In genomic region chr1:156590326-156591180, GRCh38 we compare ENCODE assay signal across 6 cellular contexts. TPM values are rescaled to one million over a fixed set of nuclear protein-coding genes. Genes with fewer than 3 reads are reported as not detected.
DNase-seq lines count a peak whose midpoint lies in the region; ATAC-seq and TF ChIP-seq lines count a peak whose summit lies in the region.

No MANE protein-coding gene starts in this region.

- H3K27ac ChIP-seq in esophagus muscularis mucosa (replicated peaks in 1 of 4) (peak overlapping the region; percentile 85 to 91 (median 88)), substantia nigra (ENCODE audit: low read depth, low read length, poor library complexity, severe bottlenecking) (peak overlapping the region; percentile 90)

- peak overlapping the region; percentile 72 to 87 (median 80) for H3K4me3 ChIP-seq in esophagus muscularis mucosa

- DNase-seq in activated T-cell treated with anti-CD3 and anti-CD28 coated beads, Interleukin-2, amount 50 U/mL, for 4 hours, result no peak
- DNase-seq in activated T-cell treated with anti-CD3 and anti-CD28 coated beads, Interleukin-2, amount 50 U/mL, for 48 hours, result no peak
- no peak for DNase-seq in esophagus muscularis mucosa (ENCODE audit: extremely low spot score)
- no peak for DNase-seq in substantia nigra (lab: John Stamatoyannopoulos, UW)

- no peaks in the 10 kb centered on the region for H3K9me3 ChIP-seq in esophagus muscularis mucosa

- ATAC-seq in activated T-cell treated with anti-CD3 and anti-CD28 coated beads, Interleukin-2, amount 50 U/mL, for 4 hours, result no peak
- ATAC-seq in esophagus mucosa (no peak), HG03159 (IDR thresholded peaks at IDR 0.05; ENCODE audit: unreplicated experiment) (no peak)

- peak overlapping the region; percentile 84 for H3K4me3 Mint-ChIP-seq in activated T-cell treated with anti-CD3 and anti-CD28 coated beads, Interleukin-2, amount 50 U/mL, for 4 hours

- peaks cover 14 to 29% (median 27%) of the 10 kb centered on the region in 4 donors for H3K36me3 ChIP-seq in esophagus muscularis mucosa

- 82% methylated on average over 10 of the region's 10 CpGs for WGBS in esophagus muscularis mucosa

- peaks cover 11 to 21% (median 19%) of the 10 kb centered on the region in 4 donors for H3K4me1 ChIP-seq in esophagus muscularis mucosa

- H3K9me3 Mint-ChIP-seq in activated T-cell treated with anti-CD3 and anti-CD28 coated beads, Interleukin-2, amount 50 U/mL, for 4 hours, result no peaks in the 10 kb centered on the region

- peaks cover 10% of the 10 kb centered on the region for H3K4me1 Mint-ChIP-seq in activated T-cell treated with anti-CD3 and anti-CD28 coated beads, Interleukin-2, amount 50 U/mL, for 4 hours (ENCODE audit: low read depth)

- H3K36me3 Mint-ChIP-seq in activated T-cell treated with anti-CD3 and anti-CD28 coated beads, Interleukin-2, amount 50 U/mL, for 4 hours (ENCODE audit: insufficient read depth), result peaks cover 8% of the 10 kb centered on the region

- no peak for TF ChIP-seq POLR2A in esophagus muscularis mucosa (IDR thresholded peaks at IDR 0.05; ENCODE audit: low read depth)

- intact Hi-C loops in esophagus muscularis mucosa (cut with DNase I), result loop anchor here (5.0 to 10.0 kb wide), 2 partner anchors 106 to 133 kb away; no protein-coding TSS in a partner anchor

- H3K27me3 ChIP-seq in esophagus muscularis mucosa, result no peaks in the 10 kb centered on the region

- no peak for TF ChIP-seq CTCF in esophagus muscularis mucosa (IDR thresholded peaks at IDR 0.05)

- H3K27me3 Mint-ChIP-seq in activated T-cell treated with anti-CD3 and anti-CD28 coated beads, Interleukin-2, amount 50 U/mL, for 4 hours (ENCODE audit: low read depth), result no peaks in the 10 kb centered on the region

- TF ChIP-seq EP300 in esophagus muscularis mucosa (IDR thresholded peaks at IDR 0.05), result no peak

RNA-seq across cellular contexts. Expression of gene NAXE, which starts 1.0 kb away (rescaled TPM):
- 100 to 1,000 TPM in 1 of 3 donors, 10 to 100 TPM in 2; 80.3 to 102 (median 83.7) TPM for total RNA-seq in activated T-cell treated with anti-CD3 and anti-CD28 coated beads, Interleukin-2, amount 50 U/mL, for 4 hours
- total RNA-seq in esophagus muscularis mucosa (10 to 100 TPM; 73.5 to 98.0 (median 85.2) TPM), esophagus mucosa (80.4 TPM)

RNA-seq across cellular contexts. Expression of gene GPATCH4, which starts 10.7 kb away (rescaled TPM):
- 100 to 1,000 TPM; 171 to 190 (median 174) TPM for total RNA-seq in activated T-cell treated with anti-CD3 and anti-CD28 coated beads, Interleukin-2, amount 50 U/mL, for 4 hours
- total RNA-seq in esophagus muscularis mucosa, result 10 to 100 TPM; 22.6 to 32.8 (median 26.4) TPM
- 20.3 TPM for total RNA-seq in esophagus mucosa

RNA-seq across cellular contexts. Expression of gene TTC24, which starts 11.0 kb away (rescaled TPM):
- 10 to 100 TPM in 1 of 3 donors, 1 to 10 TPM in 2; 2.9 to 10.9 (median 5.4) TPM for total RNA-seq in activated T-cell treated with anti-CD3 and anti-CD28 coated beads, Interleukin-2, amount 50 U/mL, for 4 hours
- total RNA-seq in esophagus muscularis mucosa (not detected), esophagus mucosa (not detected)

RNA-seq across cellular contexts. Expression of gene IQGAP3, which starts 18.2 kb away (rescaled TPM):
- under 1 TPM; 0.18 to 0.38 (median 0.37) TPM for total RNA-seq in activated T-cell treated with anti-CD3 and anti-CD28 coated beads, Interleukin-2, amount 50 U/mL, for 4 hours
- total RNA-seq in esophagus muscularis mucosa (1 to 10 TPM in 1 of 4 donors, under 1 TPM in 2, not detected in 1; 0.06 to 1.1 (median 0.50) TPM), esophagus mucosa (11.8 TPM)

RNA-seq across cellular contexts. Expression of gene HAPLN2, which starts 28.7 kb away (rescaled TPM):
- not detected for total RNA-seq in activated T-cell treated with anti-CD3 and anti-CD28 coated beads, Interleukin-2, amount 50 U/mL, for 4 hours
- total RNA-seq in esophagus muscularis mucosa, result 1 to 10 TPM in 3 of 4 donors, under 1 TPM in 1; 0.83 to 5.1 (median 2.2) TPM
- total RNA-seq in esophagus mucosa, result not detected
